ENCODE assay signal across 7 cellular contexts in the genomic region with DNA sequence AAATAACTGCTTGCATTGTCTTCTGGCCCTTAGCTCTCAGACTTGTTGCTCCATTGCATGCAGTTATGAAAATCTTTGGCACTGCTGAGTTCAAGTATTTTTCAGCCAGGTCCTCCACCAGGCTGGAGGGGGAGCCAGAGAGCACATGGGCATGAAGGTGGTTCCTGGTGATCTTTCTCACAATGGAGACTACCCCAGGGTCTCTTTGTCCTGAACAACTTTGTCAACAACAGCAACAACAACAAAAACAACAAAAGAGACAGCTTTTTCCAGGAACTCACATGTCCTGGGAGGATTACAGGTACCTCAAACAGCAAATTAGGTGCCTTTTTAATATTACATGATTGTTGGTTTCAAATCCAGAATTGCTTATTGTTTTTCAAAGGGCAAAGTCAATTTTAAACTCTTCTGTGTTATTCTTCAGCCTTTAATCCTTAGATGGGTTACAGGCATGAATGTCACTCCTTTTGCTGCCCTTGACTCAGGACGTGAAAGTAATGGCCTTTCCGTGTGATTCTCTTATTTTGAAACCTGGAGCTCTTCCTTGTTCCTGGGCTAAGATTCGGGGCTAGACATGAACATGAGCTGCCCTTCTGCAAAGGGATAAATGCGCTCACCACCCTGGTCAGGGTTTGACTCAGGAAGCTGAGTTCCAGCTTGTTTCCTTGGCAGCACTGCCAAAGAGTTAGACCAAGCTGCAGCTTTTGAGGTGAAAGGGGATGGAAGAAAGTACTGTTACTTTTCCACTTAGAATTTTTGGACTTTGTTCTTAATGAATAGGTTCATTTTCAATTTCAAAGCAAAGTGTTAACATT. TPM values are rescaled to one million over a fixed set of nuclear protein-coding genes. Genes with fewer than 3 reads are reported as not detected.
DNase-seq lines count a peak whose midpoint lies in the region; ATAC-seq and TF ChIP-seq lines count a peak whose summit lies in the region.

No MANE protein-coding gene starts in this region.

- peak overlapping the region; percentile 89 for H3K9ac ChIP-seq in OCI-LY1 (ENCODE audit: low read length)

- ATAC-seq in GM21360 (IDR thresholded peaks at IDR 0.05; ENCODE audit: unreplicated experiment) (no peak), GM19023 (IDR thresholded peaks at IDR 0.05; ENCODE audit: unreplicated experiment) (no peak)

- peaks cover 41% of the 10 kb centered on the region for H3K79me2 ChIP-seq in OCI-LY1 (ENCODE audit: insufficient read depth, low read length)

- peak; percentile 95 for TF ChIP-seq CTCF in OCI-LY1 (IDR thresholded peaks at IDR 0.05; ENCODE audit: low read length)

- H3K27me3 ChIP-seq in OCI-LY1 (ENCODE audit: insufficient read depth, low read length), result no peaks in the 10 kb centered on the region

- peaks cover 8% of the 10 kb centered on the region; the same call in 1 of the 2 replicates for H3F3A ChIP-seq in OCI-LY1 (ENCODE audit: insufficient read depth, low read length)

- peak overlapping the region; percentile 87 for H3K27ac ChIP-seq in OCI-LY1 (ENCODE audit: low read depth, low read length, poor library complexity, severe bottlenecking)

- DNase-seq in GM19238 (ENCODE audit: insufficient read length, low spot score) (peak; percentile 32), glomerular visceral epithelial cell (ENCODE audit: extremely low spot score) (peak; percentile 40), renal cortical epithelial cell (ENCODE audit: low read depth) (peak; percentile 41)
- DNase-seq in activated naive CD4-positive, alpha-beta T cell (lab: John Stamatoyannopoulos, UW), result peak in 3 of 4 experiments; percentile 11 to 66 (median 35)

- peaks cover 61% of the 10 kb centered on the region for H3K36me3 ChIP-seq in OCI-LY1 (ENCODE audit: insufficient read depth, low read length)

- H3K4me1 ChIP-seq in OCI-LY1 (ENCODE audit: insufficient read depth, low read length, severe bottlenecking), result peaks cover 58% of the 10 kb centered on the region

- H3K4me2 ChIP-seq in OCI-LY1 (ENCODE audit: low read length), result peak overlapping the region; percentile 88

- H3K9me2 ChIP-seq in OCI-LY1 (ENCODE audit: low read depth, low read length), result no peaks in the 10 kb centered on the region

- peak overlapping the region; percentile 88 for H3K4me3 ChIP-seq in OCI-LY1 (ENCODE audit: low read depth, low read length, poor library complexity, severe bottlenecking)

- no peaks in the 10 kb centered on the region for H3K9me3 ChIP-seq in OCI-LY1 (ENCODE audit: low read length)

- no peaks in the 10 kb centered on the region for H4K20me1 ChIP-seq in OCI-LY1 (ENCODE audit: insufficient read depth, low read length)

- no peak overlapping the region for H2AFZ ChIP-seq in OCI-LY1 (ENCODE audit: low read length)

RNA-seq across cellular contexts. Expression of gene RGCC, which starts 1.8 kb away (rescaled TPM):
- total RNA-seq in renal cortical epithelial cell, result 1.9 and 3.0 TPM in 2 replicates
